8 cellular contexts compared by ENCODE assay signal in genomic region chr2:134118279-134119116, GRCh38.
DNase-seq lines count a peak whose midpoint lies in the region; ATAC-seq, FAIRE-seq and TF ChIP-seq lines count a peak whose summit lies in the region.

No MANE protein-coding gene starts in this region.

- no peaks in the 10 kb centered on the region for H3K27me3 ChIP-seq in RWPE2 (ENCODE audit: insufficient read depth, poor library complexity, severe bottlenecking)

- peak; percentile 71 for DNase-seq in ELF-1 (ENCODE audit: low read depth, low spot score)
- DNase-seq in H54 (ENCODE audit: insufficient read length, low spot score): peak; percentile 85
- peak; percentile 62 for DNase-seq in LNCaP clone FGC (ENCODE audit: low read depth)
- peak; percentile 74 for DNase-seq in RWPE2 (ENCODE audit: low spot score)
- DNase-seq in activated T-helper 2 cell treated with anti-CD3 and anti-CD28 coated beads, Interferon-gamma antibody, Interleukin-2, Interleukin-4, amounts not matched to agents 10 μg/mL and 5 μg/mL and 100 μg/mL, durations not matched to agents 14 hours and 24 hours and 36 hours (ENCODE audit: low spot score): peak; percentile 62
- DNase-seq in fibroblast of villous mesenchyme (ENCODE audit: low read depth): peak; percentile 99
- DNase-seq in occipital lobe (lab: John Stamatoyannopoulos, UW): peak; percentile 77

- TF ChIP-seq CTCF in LNCaP clone FGC (IDR thresholded peaks at IDR 0.05; ENCODE audit: control insufficient read depth, extremely low read depth, insufficient read depth): peak; percentile 70
- TF ChIP-seq CTCF in RWPE2 (IDR thresholded peaks at IDR 0.05; ENCODE audit: poor library complexity, severe bottlenecking): peak; percentile 93
- peak; percentile 80 for TF ChIP-seq CTCF in fibroblast of villous mesenchyme (IDR thresholded peaks at IDR 0.05; ENCODE audit: insufficient read depth, low read depth, low read length)

- intact Hi-C loops in activated T-helper 2 cell treated with anti-CD3 and anti-CD28 coated beads, Interferon-gamma antibody, Interleukin-2, Interleukin-4, amounts not matched to agents 10 μg/mL and 5 μg/mL and 100 μg/mL, durations not matched to agents 14 hours and 24 hours and 36 hours (cut with micrococcal nuclease): loop anchor here (1.0 to 10.0 kb wide), 15 partner anchors 54 to 1624 kb away; partner anchors contain the start of genes RAB3GAP1 and UBXN4

- H3K4me1 ChIP-seq in RWPE2 (ENCODE audit: insufficient read depth, poor library complexity, severe bottlenecking): peaks cover 5% of the 10 kb centered on the region

- H3K9me3 Mint-ChIP-seq in activated T-helper 2 cell treated with anti-CD3 and anti-CD28 coated beads, Interferon-gamma antibody, Interleukin-2, Interleukin-4, amounts not matched to agents 10 μg/mL and 5 μg/mL and 100 μg/mL, durations not matched to agents 14 hours and 24 hours and 36 hours: no peaks in the 10 kb centered on the region

- H3K27ac ChIP-seq in RWPE2 (ENCODE audit: poor library complexity, severe bottlenecking) (no peak overlapping the region), temporal lobe (ENCODE audit: low read depth, low read length) (peak overlapping the region; percentile 44)

- H3K9me3 ChIP-seq in RWPE2 (ENCODE audit: severe bottlenecking): no peaks in the 10 kb centered on the region

- no peaks in the 10 kb centered on the region for H3K36me3 ChIP-seq in RWPE2 (ENCODE audit: low read depth)

- no peak overlapping the region for H3K4me3 ChIP-seq in LNCaP clone FGC (ENCODE audit: low read depth, low read length)
- no peak overlapping the region for H3K4me3 ChIP-seq in RWPE2 (ENCODE audit: severe bottlenecking)
- H3K4me3 ChIP-seq in fibroblast of villous mesenchyme (ENCODE audit: low read depth, low read length): no peak overlapping the region

- peak; percentile 94 for FAIRE-seq in H54 (lab: Jason Lieb, UNC)

- H3K4me3 Mint-ChIP-seq in activated T-helper 2 cell treated with anti-CD3 and anti-CD28 coated beads, Interferon-gamma antibody, Interleukin-2, Interleukin-4, amounts not matched to agents 10 μg/mL and 5 μg/mL and 100 μg/mL, durations not matched to agents 14 hours and 24 hours and 36 hours (ENCODE audit: low read depth): peak overlapping the region; percentile 47

- peak; percentile 66 for ATAC-seq in RWPE2 (ENCODE audit: low read depth)

- H3K36me3 Mint-ChIP-seq in activated T-helper 2 cell treated with anti-CD3 and anti-CD28 coated beads, Interferon-gamma antibody, Interleukin-2, Interleukin-4, amounts not matched to agents 10 μg/mL and 5 μg/mL and 100 μg/mL, durations not matched to agents 14 hours and 24 hours and 36 hours (ENCODE audit: low read depth): no peaks in the 10 kb centered on the region

- no peak overlapping the region for H3K27ac Mint-ChIP-seq in activated T-helper 2 cell treated with anti-CD3 and anti-CD28 coated beads, Interferon-gamma antibody, Interleukin-2, Interleukin-4, amounts not matched to agents 10 μg/mL and 5 μg/mL and 100 μg/mL, durations not matched to agents 14 hours and 24 hours and 36 hours

- no peak for TF ChIP-seq POLR2A in H54 (IDR thresholded peaks at IDR 0.05; ENCODE audit: low read depth, low read length)

- H3K27me3 Mint-ChIP-seq in activated T-helper 2 cell treated with anti-CD3 and anti-CD28 coated beads, Interferon-gamma antibody, Interleukin-2, Interleukin-4, amounts not matched to agents 10 μg/mL and 5 μg/mL and 100 μg/mL, durations not matched to agents 14 hours and 24 hours and 36 hours (ENCODE audit: low read depth): peaks cover 42% of the 10 kb centered on the region

- H3K4me1 Mint-ChIP-seq in activated T-helper 2 cell treated with anti-CD3 and anti-CD28 coated beads, Interferon-gamma antibody, Interleukin-2, Interleukin-4, amounts not matched to agents 10 μg/mL and 5 μg/mL and 100 μg/mL, durations not matched to agents 14 hours and 24 hours and 36 hours (ENCODE audit: low read depth): peaks cover 19% of the 10 kb centered on the region
